In the genomic region with DNA sequence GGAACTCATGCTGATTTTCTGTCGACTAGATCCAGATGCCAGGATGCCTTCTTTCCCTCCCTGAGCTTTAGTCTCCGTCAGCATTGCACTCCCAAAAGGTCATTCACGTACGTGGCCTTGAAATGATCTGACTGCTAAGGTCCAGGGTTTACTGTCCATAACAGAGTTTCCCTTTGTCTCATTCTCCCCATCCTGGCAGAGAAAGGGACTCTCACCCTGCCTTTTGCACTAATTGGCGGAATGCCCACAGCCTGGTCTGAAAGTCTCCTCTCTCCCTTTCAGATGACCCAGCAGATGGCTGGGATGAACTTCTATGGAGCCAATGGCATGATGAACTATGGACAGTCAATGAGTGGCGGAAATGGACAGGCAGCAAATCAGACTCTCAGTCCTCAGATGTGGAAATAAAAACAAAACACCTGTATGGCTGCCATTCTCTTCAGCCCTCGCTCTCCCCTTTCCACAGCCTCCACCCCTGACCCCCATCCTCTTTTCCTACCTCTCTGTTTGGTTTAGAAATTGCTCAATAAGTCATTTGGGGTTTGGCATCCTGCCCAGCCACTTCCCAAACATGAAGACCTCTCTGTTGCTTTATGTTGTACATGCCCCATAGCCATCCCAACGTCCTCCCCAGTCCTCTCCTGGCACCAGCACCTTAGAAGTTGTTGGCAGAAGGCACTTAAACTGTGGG, we compare ENCODE assay signal across 1 cellular context.
TF ChIP-seq lines count a peak whose summit lies in the region.

No MANE protein-coding gene starts in this region.

TF ChIP-seq in HepG2, 621 proteins besides CTCF, POLR2A, EP300 and RAD21 (continued from another document):
- TF ChIP-seq ZBTB40 (IDR thresholded peaks at IDR 0.05) (no peak), ZBTB40 (CRISPR knock-in tag; IDR thresholded peaks at IDR 0.05) (0 out of 2 replicates have a peak, but pooled peaks have one; percentile 45), KLF11 (CRISPR knock-in tag; IDR thresholded peaks at IDR 0.05) (no peak), KLF6 (CRISPR knock-in tag; IDR thresholded peaks at IDR 0.05) (no peak; the same call in 1 of the 2 replicates), ZNF431 (CRISPR knock-in tag; IDR thresholded peaks at IDR 0.05; ENCODE audit: borderline replicate concordance, low read depth) (peak; percentile 53; the same call in 1 of the 2 replicates), SMC3 (IDR thresholded peaks at IDR 0.05; ENCODE audit: low read length) (no peak)
